ENCODE assay signal across 18 cellular contexts in the genomic region with DNA sequence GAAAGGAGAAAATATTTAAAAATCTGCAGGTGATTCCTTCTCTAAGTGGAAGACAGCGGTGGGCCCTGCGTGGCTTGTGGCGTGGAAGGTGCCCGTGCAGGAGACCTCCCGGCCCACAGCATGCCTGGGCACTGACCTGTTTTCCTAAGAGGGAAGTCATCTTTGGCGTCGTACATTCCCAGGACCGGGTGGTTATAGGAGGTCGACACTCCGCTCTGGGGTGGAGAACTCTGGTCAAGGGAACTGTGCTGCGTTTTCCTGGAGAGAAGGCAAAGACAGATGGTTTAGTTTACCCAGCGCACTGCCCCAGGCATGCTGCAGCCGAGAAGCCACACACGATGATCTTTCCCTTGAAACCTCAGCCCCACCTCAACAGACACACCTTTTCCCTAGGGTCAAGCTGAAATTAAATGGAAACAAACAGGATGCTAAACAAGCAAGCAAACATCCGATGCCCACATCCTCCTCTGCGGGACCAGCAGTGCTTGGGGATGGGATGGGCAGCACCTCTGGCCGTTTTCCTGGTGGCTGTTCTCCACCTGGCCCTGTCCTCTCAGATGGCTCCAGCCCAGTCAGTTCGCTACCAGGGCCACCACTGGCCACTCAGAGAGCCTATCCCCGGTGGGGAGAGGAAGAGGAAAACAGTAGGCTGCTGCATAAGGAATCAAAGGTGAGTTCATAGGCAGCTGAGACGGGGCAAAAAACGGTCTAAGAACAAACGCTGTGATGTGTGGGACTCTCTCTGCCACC.
DNase-seq lines count a peak whose midpoint lies in the region; ATAC-seq and TF ChIP-seq lines count a peak whose summit lies in the region.
"Had no signal": no experiment of that assay in that cellular context is flagged by ENCODE, and none has a peak within 500 bp of the region (broad histone marks: within the 10 kb centered on the region; RNA-seq: fewer than 3 reads in every experiment).

No MANE protein-coding gene starts in this region.

- no peak for TF ChIP-seq POLR2A in uterus (IDR thresholded peaks at IDR 0.05)

- H3K27me3 ChIP-seq in trophoblast cell (ENCODE audit: insufficient read depth, low read length) (no peaks in the 10 kb centered on the region), uterus (no peaks in the 10 kb centered on the region)
- H3K27me3 ChIP-seq: right atrium auricular region, testis had no signal

- H4K91ac ChIP-seq in trophoblast cell (ENCODE audit: low read depth, low read length), result no peak overlapping the region

- TF ChIP-seq CTCF in glutamatergic neuron (IDR thresholded peaks at IDR 0.05; ENCODE audit: partially characterized antibody, unreplicated experiment) (no peak), uterus (IDR thresholded peaks at IDR 0.05) (no peak)

- no peaks in the 10 kb centered on the region for H3K79me1 ChIP-seq in trophoblast cell (ENCODE audit: low read length)

- H4K8ac ChIP-seq in trophoblast cell (ENCODE audit: low read depth, low read length), result no peak overlapping the region

- no peak overlapping the region for H2AK5ac ChIP-seq in trophoblast cell (ENCODE audit: low read length)

- no peak overlapping the region for H4K12ac ChIP-seq in trophoblast cell (ENCODE audit: low read depth, low read length)

- DNase-seq in cardiac septum (ENCODE audit: low spot score), result peak; percentile 64
- DNase-seq in left ventricle myocardium superior, result no peak
- DNase-seq in glutamatergic neuron, result peak; percentile 11
- DNase-seq in trophoblast cell, result no peak
- DNase-seq in uterus, result peak; percentile 9 to 11
- no peak for DNase-seq in HK-2 (ENCODE audit: unreplicated experiment)
- no peak for DNase-seq in KG1 (lab: John Stamatoyannopoulos, UW)
- no peak for DNase-seq in DMS153 treated with DMSO at 0.1 percent for 48 hours (lab: John Stamatoyannopoulos, UW; ENCODE audit: unreplicated experiment)
- DNase-seq: activated CD4-positive, alpha-beta T cell treated with anti-CD3 and anti-CD28 coated beads, Interleukin-2, amount 50 U/mL, for 1 hour; DND-41; GOT3; MM.1S; NCI-H82; PC-3; testis had no signal

- no peaks in the 10 kb centered on the region for H3K79me2 ChIP-seq in trophoblast cell (ENCODE audit: control insufficient read depth, insufficient read depth, low read length, poor library complexity)

- no CpG with 5 or more reads among the region's 22 CpGs for WGBS in trophoblast cell (ENCODE audit: extremely low coverage, insufficient coverage, insufficient read length)

- H2BK120ac ChIP-seq in trophoblast cell (ENCODE audit: insufficient read depth, low read length, poor library complexity), result no peak overlapping the region

- H3K4ac ChIP-seq in trophoblast cell (ENCODE audit: low read depth, low read length), result no peak overlapping the region

- H3K36me3 ChIP-seq in trophoblast cell (ENCODE audit: control insufficient read depth in 1 of 2, insufficient read depth in 2 of 2, low read length in 2 of 2) (peaks cover 3 to 15% of the 10 kb centered on the region in 2 experiments), uterus (no peaks in the 10 kb centered on the region)

- H3K36me3 Mint-ChIP-seq in glutamatergic neuron (ENCODE audit: unreplicated experiment), result peaks cover 9% of the 10 kb centered on the region

- no peak overlapping the region for H3K27ac Mint-ChIP-seq in glutamatergic neuron (ENCODE audit: unreplicated experiment)
- H3K27ac Mint-ChIP-seq: activated naive CD4-positive, alpha-beta T cell treated with anti-CD3 and anti-CD28 coated beads, Interleukin-2, amount 50 U/mL, for 24 hours; T-helper 1 cell treated with Interleukin-12 subunit alpha and Interleukin-12 subunit beta and Interleukin-4 antibody, amounts not matched to agents 30 μg/mL and 1 μg/mL, for 36 hours had no signal

- H3K4me1 ChIP-seq in trophoblast cell (ENCODE audit: control insufficient read depth in 1 of 2, insufficient read depth in 2 of 2, low read length in 2 of 2), result no peaks in the 10 kb centered on the region
- peaks cover under 1 to 5% of the 10 kb centered on the region in 2 donors for H3K4me1 ChIP-seq in uterus
- H3K4me1 ChIP-seq: testis had no signal

- intact Hi-C loops in cardiac septum (cut with DNase I), result no loop called here
- intact Hi-C loops in left ventricle myocardium superior (cut with micrococcal nuclease), result no loop called here
- intact Hi-C loops in uterus (cut with DNase I; ENCODE audit: low total_unique reads), result no loop called here

- H3K4me3 ChIP-seq in trophoblast cell (ENCODE audit: low read depth, low read length), result peak overlapping the region; percentile 10
- H3K4me3 ChIP-seq in uterus, result no peak overlapping the region
- H3K4me3 ChIP-seq: right atrium auricular region, testis had no signal

- H3K14ac ChIP-seq in trophoblast cell (ENCODE audit: low read length), result no peak overlapping the region

- no peak overlapping the region for H3K23ac ChIP-seq in trophoblast cell (ENCODE audit: low read length)

- ATAC-seq in left ventricle myocardium superior, result no peak

- H3K9me3 ChIP-seq in trophoblast cell (ENCODE audit: insufficient read depth, low read depth, low read length) (peaks cover 5% of the 10 kb centered on the region), uterus (no peaks in the 10 kb centered on the region)
- H3K9me3 ChIP-seq: right atrium auricular region, testis had no signal

- H3K27me3 Mint-ChIP-seq in glutamatergic neuron (ENCODE audit: unreplicated experiment), result peaks cover 10% of the 10 kb centered on the region
- H3K27me3 Mint-ChIP-seq: activated naive CD4-positive, alpha-beta T cell treated with anti-CD3 and anti-CD28 coated beads, Interleukin-2, amount 50 U/mL, for 24 hours had no signal

- H2BK5ac ChIP-seq in trophoblast cell (ENCODE audit: low read depth, low read length, poor library complexity), result no peak overlapping the region

- H3K4me1 Mint-ChIP-seq in glutamatergic neuron (ENCODE audit: low read depth, unreplicated experiment), result peaks cover 6% of the 10 kb centered on the region

- no peak overlapping the region for H2AFZ ChIP-seq in trophoblast cell (ENCODE audit: insufficient read depth, low read length, poor library complexity)

- no peak overlapping the region for H2BK12ac ChIP-seq in trophoblast cell (ENCODE audit: low read length)

- no peak overlapping the region for H3K4me3 Mint-ChIP-seq in glutamatergic neuron (ENCODE audit: unreplicated experiment)
- H3K4me3 Mint-ChIP-seq: activated naive CD4-positive, alpha-beta T cell treated with anti-CD3 and anti-CD28 coated beads, Interleukin-2, amount 50 U/mL, for 24 hours; T-helper 1 cell treated with Interleukin-12 subunit alpha and Interleukin-12 subunit beta and Interleukin-4 antibody, amounts not matched to agents 30 μg/mL and 1 μg/mL, for 36 hours had no signal

- H3K4me2 ChIP-seq in trophoblast cell (ENCODE audit: low read length), result no peak overlapping the region

- H3K9me3 Mint-ChIP-seq in glutamatergic neuron (ENCODE audit: unreplicated experiment), result peaks cover 19% of the 10 kb centered on the region
- H3K9me3 Mint-ChIP-seq: activated naive CD4-positive, alpha-beta T cell treated with anti-CD3 and anti-CD28 coated beads, Interleukin-2, amount 50 U/mL, for 24 hours; T-helper 1 cell treated with Interleukin-12 subunit alpha and Interleukin-12 subunit beta and Interleukin-4 antibody, amounts not matched to agents 30 μg/mL and 1 μg/mL, for 36 hours had no signal

- no peak overlapping the region for H3K18ac ChIP-seq in trophoblast cell (ENCODE audit: low read length)

- H3K27ac ChIP-seq in trophoblast cell (ENCODE audit: low read depth, low read length), result no peak overlapping the region
- no peak overlapping the region for H3K27ac ChIP-seq in uterus
- H3K27ac ChIP-seq: right atrium auricular region, testis had no signal

- H3K9ac ChIP-seq in trophoblast cell (ENCODE audit: low read length), result no peak overlapping the region

Comparison
In these comparisons a context has a peak if more than half of its experiments do, and no peak if none do; other contexts are left out.
1. DNase-seq: peak in cardiac septum (single experiment), glutamatergic neuron (single experiment) and uterus (2 of 2); none in left ventricle myocardium superior (single experiment), trophoblast cell (0 of 2), HK-2 (single experiment), KG1 (single experiment) and DMS153 treated with DMSO at 0.1 percent for 48 hours (single experiment).